In the genomic region with DNA sequence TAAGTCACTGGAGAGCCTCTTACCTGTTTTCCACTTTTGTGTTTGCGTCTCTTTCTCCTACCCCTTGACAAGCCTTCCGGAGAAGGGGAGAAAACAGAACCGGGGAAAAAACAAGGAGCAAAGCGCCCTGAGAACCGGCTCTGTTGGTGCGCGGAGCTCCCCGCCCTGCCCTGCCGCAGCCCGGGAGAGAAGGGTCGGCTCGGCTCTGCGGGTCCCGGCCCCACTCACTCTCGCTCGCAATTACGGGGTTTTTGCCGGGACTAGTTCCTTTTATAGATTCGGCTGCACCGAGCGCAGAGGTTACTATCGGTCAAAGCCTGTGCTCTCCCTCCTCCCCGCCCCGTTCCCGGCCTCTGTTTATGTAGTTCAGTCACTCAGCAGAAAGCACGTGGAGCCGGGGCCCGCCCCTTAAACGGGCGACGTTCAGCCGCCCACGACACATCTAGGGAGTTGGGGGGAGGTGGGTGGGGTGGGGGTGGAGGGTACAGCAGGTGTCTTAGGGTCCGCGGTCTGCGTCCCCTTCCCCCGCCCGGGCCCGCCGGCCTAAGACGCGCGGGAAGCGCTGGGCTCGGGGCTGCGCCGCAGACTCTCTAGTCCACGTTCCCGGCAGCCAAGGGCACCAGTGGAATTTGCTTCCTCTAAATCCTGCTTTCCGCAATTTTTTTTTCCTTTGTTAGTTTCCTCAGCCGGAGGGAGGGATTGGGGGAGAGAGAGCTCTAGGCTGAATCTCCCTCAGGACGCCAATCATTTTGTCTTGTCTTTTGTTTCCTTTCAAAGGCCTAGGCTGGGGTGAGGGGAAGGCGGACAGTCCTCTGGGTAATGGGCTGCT, we compare ENCODE assay signal across 1 cellular context.
TF ChIP-seq lines count a peak whose summit lies in the region.

A gene with protein sequence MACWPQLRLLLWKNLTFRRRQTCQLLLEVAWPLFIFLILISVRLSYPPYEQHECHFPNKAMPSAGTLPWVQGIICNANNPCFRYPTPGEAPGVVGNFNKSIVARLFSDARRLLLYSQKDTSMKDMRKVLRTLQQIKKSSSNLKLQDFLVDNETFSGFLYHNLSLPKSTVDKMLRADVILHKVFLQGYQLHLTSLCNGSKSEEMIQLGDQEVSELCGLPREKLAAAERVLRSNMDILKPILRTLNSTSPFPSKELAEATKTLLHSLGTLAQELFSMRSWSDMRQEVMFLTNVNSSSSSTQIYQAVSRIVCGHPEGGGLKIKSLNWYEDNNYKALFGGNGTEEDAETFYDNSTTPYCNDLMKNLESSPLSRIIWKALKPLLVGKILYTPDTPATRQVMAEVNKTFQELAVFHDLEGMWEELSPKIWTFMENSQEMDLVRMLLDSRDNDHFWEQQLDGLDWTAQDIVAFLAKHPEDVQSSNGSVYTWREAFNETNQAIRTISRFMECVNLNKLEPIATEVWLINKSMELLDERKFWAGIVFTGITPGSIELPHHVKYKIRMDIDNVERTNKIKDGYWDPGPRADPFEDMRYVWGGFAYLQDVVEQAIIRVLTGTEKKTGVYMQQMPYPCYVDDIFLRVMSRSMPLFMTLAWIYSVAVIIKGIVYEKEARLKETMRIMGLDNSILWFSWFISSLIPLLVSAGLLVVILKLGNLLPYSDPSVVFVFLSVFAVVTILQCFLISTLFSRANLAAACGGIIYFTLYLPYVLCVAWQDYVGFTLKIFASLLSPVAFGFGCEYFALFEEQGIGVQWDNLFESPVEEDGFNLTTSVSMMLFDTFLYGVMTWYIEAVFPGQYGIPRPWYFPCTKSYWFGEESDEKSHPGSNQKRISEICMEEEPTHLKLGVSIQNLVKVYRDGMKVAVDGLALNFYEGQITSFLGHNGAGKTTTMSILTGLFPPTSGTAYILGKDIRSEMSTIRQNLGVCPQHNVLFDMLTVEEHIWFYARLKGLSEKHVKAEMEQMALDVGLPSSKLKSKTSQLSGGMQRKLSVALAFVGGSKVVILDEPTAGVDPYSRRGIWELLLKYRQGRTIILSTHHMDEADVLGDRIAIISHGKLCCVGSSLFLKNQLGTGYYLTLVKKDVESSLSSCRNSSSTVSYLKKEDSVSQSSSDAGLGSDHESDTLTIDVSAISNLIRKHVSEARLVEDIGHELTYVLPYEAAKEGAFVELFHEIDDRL (N-terminal part only) (minus strand): TSS at position 244 of the 829 bp plus-strand sequence. CDS start 24,476 bp downstream, outside the sequence.

TF ChIP-seq in K562, 482 proteins besides CTCF, POLR2A, EP300 and RAD21:
- TF ChIP-seq, protein P1, sequence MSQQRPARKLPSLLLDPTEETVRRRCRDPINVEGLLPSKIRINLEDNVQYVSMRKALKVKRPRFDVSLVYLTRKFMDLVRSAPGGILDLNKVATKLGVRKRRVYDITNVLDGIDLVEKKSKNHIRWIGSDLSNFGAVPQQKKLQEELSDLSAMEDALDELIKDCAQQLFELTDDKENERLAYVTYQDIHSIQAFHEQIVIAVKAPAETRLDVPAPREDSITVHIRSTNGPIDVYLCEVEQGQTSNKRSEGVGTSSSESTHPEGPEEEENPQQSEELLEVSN (IDR thresholded peaks at IDR 0.05; ENCODE audit: borderline replicate concordance in 1 of 2, extremely low read depth in 1 of 2, insufficient read depth in 1 of 2, insufficient read length in 1 of 2, low read depth in 1 of 2, low read length in 1 of 2, poor library complexity in 1 of 2, severe bottlenecking in 1 of 2): peak in 1 of 2 experiments; percentile 72
- TF ChIP-seq, protein P2, sequence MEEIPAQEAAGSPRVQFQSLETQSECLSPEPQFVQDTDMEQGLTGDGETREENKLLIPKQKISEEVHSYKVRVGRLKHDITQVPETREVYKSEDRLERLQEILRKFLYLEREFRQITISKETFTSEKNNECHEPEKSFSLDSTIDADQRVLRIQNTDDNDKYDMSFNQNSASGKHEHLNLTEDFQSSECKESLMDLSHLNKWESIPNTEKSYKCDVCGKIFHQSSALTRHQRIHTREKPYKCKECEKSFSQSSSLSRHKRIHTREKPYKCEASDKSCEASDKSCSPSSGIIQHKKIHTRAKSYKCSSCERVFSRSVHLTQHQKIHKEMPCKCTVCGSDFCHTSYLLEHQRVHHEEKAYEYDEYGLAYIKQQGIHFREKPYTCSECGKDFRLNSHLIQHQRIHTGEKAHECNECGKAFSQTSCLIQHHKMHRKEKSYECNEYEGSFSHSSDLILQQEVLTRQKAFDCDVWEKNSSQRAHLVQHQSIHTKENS (CRISPR knock-in tag; IDR thresholded peaks at IDR 0.05): no peak
- TF ChIP-seq EWSR1 (IDR thresholded peaks at IDR 0.05; ENCODE audit: borderline replicate concordance, low read depth, partially characterized antibody) (no peak), SNIP1 (IDR thresholded peaks at IDR 0.05; ENCODE audit: low read depth) (peak; percentile 74), NFE2L1 (tag; IDR thresholded peaks at IDR 0.05; ENCODE audit: borderline replicate concordance, low read depth) (no peak), PRPF4 (IDR thresholded peaks at IDR 0.05; ENCODE audit: insufficient read depth, low read depth, low read length, poor library complexity, severe bottlenecking) (no peak), ZNF263 (CRISPR knock-in tag; IDR thresholded peaks at IDR 0.05; ENCODE audit: borderline replicate concordance) (peak; percentile 89), ZNF217 (CRISPR knock-in tag; IDR thresholded peaks at IDR 0.05) (no peak), L3MBTL2 (IDR thresholded peaks at IDR 0.05) (0 out of 2 replicates have a peak, but pooled peaks have one; percentile 44), NR1H2 (CRISPR knock-in tag; IDR thresholded peaks at IDR 0.05) (peak; percentile 97; the same call in 1 of the 2 replicates), HNRNPLL (IDR thresholded peaks at IDR 0.05; ENCODE audit: low read depth, low read length, poor library complexity, severe bottlenecking) (no peak), CREM (IDR thresholded peaks at IDR 0.05; ENCODE audit: low read depth) (no peak)
- TF ChIP-seq, protein P3, sequence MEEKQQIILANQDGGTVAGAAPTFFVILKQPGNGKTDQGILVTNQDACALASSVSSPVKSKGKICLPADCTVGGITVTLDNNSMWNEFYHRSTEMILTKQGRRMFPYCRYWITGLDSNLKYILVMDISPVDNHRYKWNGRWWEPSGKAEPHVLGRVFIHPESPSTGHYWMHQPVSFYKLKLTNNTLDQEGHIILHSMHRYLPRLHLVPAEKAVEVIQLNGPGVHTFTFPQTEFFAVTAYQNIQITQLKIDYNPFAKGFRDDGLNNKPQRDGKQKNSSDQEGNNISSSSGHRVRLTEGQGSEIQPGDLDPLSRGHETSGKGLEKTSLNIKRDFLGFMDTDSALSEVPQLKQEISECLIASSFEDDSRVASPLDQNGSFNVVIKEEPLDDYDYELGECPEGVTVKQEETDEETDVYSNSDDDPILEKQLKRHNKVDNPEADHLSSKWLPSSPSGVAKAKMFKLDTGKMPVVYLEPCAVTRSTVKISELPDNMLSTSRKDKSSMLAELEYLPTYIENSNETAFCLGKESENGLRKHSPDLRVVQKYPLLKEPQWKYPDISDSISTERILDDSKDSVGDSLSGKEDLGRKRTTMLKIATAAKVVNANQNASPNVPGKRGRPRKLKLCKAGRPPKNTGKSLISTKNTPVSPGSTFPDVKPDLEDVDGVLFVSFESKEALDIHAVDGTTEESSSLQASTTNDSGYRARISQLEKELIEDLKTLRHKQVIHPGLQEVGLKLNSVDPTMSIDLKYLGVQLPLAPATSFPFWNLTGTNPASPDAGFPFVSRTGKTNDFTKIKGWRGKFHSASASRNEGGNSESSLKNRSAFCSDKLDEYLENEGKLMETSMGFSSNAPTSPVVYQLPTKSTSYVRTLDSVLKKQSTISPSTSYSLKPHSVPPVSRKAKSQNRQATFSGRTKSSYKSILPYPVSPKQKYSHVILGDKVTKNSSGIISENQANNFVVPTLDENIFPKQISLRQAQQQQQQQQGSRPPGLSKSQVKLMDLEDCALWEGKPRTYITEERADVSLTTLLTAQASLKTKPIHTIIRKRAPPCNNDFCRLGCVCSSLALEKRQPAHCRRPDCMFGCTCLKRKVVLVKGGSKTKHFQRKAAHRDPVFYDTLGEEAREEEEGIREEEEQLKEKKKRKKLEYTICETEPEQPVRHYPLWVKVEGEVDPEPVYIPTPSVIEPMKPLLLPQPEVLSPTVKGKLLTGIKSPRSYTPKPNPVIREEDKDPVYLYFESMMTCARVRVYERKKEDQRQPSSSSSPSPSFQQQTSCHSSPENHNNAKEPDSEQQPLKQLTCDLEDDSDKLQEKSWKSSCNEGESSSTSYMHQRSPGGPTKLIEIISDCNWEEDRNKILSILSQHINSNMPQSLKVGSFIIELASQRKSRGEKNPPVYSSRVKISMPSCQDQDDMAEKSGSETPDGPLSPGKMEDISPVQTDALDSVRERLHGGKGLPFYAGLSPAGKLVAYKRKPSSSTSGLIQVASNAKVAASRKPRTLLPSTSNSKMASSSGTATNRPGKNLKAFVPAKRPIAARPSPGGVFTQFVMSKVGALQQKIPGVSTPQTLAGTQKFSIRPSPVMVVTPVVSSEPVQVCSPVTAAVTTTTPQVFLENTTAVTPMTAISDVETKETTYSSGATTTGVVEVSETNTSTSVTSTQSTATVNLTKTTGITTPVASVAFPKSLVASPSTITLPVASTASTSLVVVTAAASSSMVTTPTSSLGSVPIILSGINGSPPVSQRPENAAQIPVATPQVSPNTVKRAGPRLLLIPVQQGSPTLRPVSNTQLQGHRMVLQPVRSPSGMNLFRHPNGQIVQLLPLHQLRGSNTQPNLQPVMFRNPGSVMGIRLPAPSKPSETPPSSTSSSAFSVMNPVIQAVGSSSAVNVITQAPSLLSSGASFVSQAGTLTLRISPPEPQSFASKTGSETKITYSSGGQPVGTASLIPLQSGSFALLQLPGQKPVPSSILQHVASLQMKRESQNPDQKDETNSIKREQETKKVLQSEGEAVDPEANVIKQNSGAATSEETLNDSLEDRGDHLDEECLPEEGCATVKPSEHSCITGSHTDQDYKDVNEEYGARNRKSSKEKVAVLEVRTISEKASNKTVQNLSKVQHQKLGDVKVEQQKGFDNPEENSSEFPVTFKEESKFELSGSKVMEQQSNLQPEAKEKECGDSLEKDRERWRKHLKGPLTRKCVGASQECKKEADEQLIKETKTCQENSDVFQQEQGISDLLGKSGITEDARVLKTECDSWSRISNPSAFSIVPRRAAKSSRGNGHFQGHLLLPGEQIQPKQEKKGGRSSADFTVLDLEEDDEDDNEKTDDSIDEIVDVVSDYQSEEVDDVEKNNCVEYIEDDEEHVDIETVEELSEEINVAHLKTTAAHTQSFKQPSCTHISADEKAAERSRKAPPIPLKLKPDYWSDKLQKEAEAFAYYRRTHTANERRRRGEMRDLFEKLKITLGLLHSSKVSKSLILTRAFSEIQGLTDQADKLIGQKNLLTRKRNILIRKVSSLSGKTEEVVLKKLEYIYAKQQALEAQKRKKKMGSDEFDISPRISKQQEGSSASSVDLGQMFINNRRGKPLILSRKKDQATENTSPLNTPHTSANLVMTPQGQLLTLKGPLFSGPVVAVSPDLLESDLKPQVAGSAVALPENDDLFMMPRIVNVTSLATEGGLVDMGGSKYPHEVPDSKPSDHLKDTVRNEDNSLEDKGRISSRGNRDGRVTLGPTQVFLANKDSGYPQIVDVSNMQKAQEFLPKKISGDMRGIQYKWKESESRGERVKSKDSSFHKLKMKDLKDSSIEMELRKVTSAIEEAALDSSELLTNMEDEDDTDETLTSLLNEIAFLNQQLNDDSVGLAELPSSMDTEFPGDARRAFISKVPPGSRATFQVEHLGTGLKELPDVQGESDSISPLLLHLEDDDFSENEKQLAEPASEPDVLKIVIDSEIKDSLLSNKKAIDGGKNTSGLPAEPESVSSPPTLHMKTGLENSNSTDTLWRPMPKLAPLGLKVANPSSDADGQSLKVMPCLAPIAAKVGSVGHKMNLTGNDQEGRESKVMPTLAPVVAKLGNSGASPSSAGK (IDR thresholded peaks at IDR 0.05): 0 out of 2 replicates have a peak, but pooled peaks have one; percentile 24
- TF ChIP-seq, protein P4, sequence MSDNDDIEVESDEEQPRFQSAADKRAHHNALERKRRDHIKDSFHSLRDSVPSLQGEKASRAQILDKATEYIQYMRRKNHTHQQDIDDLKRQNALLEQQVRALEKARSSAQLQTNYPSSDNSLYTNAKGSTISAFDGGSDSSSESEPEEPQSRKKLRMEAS (CRISPR knock-in tag; IDR thresholded peaks at IDR 0.05): peak; percentile 59; the same call in 1 of the 2 replicates
- TF ChIP-seq, protein P5, sequence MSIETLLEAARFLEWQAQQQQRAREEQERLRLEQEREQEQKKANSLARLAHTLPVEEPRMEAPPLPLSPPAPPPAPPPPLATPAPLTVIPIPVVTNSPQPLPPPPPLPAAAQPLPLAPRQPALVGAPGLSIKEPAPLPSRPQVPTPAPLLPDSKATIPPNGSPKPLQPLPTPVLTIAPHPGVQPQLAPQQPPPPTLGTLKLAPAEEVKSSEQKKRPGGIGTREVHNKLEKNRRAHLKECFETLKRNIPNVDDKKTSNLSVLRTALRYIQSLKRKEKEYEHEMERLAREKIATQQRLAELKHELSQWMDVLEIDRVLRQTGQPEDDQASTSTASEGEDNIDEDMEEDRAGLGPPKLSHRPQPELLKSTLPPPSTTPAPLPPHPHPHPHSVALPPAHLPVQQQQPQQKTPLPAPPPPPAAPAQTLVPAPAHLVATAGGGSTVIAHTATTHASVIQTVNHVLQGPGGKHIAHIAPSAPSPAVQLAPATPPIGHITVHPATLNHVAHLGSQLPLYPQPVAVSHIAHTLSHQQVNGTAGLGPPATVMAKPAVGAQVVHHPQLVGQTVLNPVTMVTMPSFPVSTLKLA (conservative IDR thresholded peaks at IDR 0.05): peak; percentile 70 to 80
- TF ChIP-seq, protein P6, sequence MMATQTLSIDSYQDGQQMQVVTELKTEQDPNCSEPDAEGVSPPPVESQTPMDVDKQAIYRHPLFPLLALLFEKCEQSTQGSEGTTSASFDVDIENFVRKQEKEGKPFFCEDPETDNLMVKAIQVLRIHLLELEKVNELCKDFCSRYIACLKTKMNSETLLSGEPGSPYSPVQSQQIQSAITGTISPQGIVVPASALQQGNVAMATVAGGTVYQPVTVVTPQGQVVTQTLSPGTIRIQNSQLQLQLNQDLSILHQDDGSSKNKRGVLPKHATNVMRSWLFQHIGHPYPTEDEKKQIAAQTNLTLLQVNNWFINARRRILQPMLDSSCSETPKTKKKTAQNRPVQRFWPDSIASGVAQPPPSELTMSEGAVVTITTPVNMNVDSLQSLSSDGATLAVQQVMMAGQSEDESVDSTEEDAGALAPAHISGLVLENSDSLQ (IDR thresholded peaks at IDR 0.05): 0 out of 2 replicates have a peak, but pooled peaks have one; percentile 34
- TF ChIP-seq, protein P7, sequence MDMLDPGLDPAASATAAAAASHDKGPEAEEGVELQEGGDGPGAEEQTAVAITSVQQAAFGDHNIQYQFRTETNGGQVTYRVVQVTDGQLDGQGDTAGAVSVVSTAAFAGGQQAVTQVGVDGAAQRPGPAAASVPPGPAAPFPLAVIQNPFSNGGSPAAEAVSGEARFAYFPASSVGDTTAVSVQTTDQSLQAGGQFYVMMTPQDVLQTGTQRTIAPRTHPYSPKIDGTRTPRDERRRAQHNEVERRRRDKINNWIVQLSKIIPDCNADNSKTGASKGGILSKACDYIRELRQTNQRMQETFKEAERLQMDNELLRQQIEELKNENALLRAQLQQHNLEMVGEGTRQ (CRISPR knock-in tag; IDR thresholded peaks at IDR 0.05): peak; percentile 28; the same call in 1 of the 2 replicates
